ENCODE assay signal across 15 cellular contexts in genomic region chr19:16620584-16620983, GRCh38.
"Had no signal": no experiment of that assay in that cellular context is flagged by ENCODE, and none has a peak within 500 bp of the region (broad histone marks: within the 10 kb centered on the region; RNA-seq: fewer than 3 reads in every experiment).

No MANE protein-coding gene starts in this region.

- H3K27me3 ChIP-seq: body of pancreas, suprapubic skin, upper lobe of right lung had no signal

- FAIRE-seq: frontal cortex, keratinocyte had no signal

- H3K27ac ChIP-seq: body of pancreas, coronary artery, suprapubic skin, upper lobe of right lung had no signal

- H3K4me3 ChIP-seq: body of pancreas, coronary artery, suprapubic skin, upper lobe of right lung had no signal

- DNase-seq: activated CD4-positive, alpha-beta T cell treated with anti-CD3 and anti-CD28 coated beads for 36 hours; activated effector memory CD4-positive, alpha-beta T cell treated with anti-CD3 and anti-CD28 coated beads, Interleukin-2, amount 50 U/mL, for 16 hours; amniotic stem cell; body of pancreas; central memory CD4-positive, alpha-beta T cell; effector CD4-positive, alpha-beta T cell; mesendoderm; SW 1271; upper lobe of right lung had no signal

- H3K9me3 ChIP-seq: body of pancreas, suprapubic skin, upper lobe of right lung had no signal

- ATAC-seq: activated CD4-positive, alpha-beta T cell treated with anti-CD3 and anti-CD28 coated beads for 36 hours; activated naive CD4-positive, alpha-beta T cell treated with anti-CD3 and anti-CD28 coated beads, Interleukin-2, amount 50 U/mL, for 72 hours; body of pancreas; stimulated activated effector memory CD8-positive, alpha-beta T cell treated with anti-CD3 and anti-CD28 coated beads, Interleukin-12 subunit alpha, Interleukin-12 subunit beta, amount 100 ng/mL, for 72 hours; upper lobe of right lung had no signal
